Comparison of ENCODE assay signal across 1 cellular context in the genomic region with DNA sequence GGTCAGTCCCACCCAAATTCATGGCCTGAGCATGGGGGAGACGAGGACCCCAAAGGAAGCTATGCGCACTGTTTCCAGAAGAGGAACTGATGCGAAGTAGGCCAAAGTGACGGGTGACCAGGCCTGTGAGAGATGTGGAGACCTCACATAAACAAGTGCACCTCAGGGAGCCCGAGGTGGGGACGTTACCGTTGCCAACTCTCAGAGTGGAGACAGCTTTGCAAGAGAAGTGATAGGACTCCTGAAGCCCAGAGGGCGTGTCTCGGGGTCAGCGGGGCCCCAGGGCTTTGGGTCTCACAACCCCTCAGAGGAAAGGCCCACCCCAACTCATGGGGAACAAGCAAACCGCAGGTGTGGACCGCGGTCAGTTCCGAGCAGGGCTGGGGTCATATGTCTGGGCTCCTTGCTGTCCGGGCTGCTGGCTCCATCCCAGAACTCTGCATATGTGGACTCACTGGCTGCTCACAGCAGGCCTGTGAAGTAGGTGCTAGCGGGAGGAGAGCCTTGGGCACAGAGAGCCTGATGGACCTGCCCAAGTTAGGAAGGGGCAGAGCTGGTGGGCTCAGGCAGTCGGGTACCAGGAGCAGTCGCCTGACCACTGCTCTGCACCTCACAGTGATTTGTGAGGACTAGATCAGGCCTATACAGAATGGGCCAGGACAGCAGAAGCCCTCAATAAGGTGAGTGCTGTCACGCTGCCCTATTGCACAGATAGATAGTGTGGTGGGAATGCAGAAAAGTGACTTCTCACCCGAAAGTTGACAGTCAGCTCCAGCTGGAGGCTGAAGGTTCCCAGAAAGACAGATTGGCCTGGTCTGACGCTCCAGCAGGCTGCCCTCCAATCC.
TF ChIP-seq lines count a peak whose summit lies in the region.

No MANE protein-coding gene starts in this region.

TF ChIP-seq in IMR-90, 13 proteins besides CTCF, POLR2A, EP300 and RAD21:
- TF ChIP-seq CHD1 (IDR thresholded peaks at IDR 0.05; ENCODE audit: low read depth, low read length) (no peak), CEBPB (IDR thresholded peaks at IDR 0.05; ENCODE audit: low read depth, low read length) (no peak), FOS (IDR thresholded peaks at IDR 0.05; ENCODE audit: low read depth, low read length) (no peak), MAFK (IDR thresholded peaks at IDR 0.05; ENCODE audit: low read depth, low read length) (no peak), MAZ (IDR thresholded peaks at IDR 0.05; ENCODE audit: borderline replicate concordance, low read depth, low read length) (no peak), BHLHE40 (IDR thresholded peaks at IDR 0.05; ENCODE audit: low read depth, low read length) (no peak), RFX5 (IDR thresholded peaks at IDR 0.05; ENCODE audit: low read depth, low read length) (no peak), MXI1 (IDR thresholded peaks at IDR 0.05; ENCODE audit: borderline replicate concordance, low read depth, low read length) (no peak), RCOR1 (IDR thresholded peaks at IDR 0.05; ENCODE audit: insufficient replicate concordance, low read length) (no peak), NFE2L2 (IDR thresholded peaks at IDR 0.05; ENCODE audit: low read depth, low read length) (no peak)
- TF ChIP-seq, protein P1, sequence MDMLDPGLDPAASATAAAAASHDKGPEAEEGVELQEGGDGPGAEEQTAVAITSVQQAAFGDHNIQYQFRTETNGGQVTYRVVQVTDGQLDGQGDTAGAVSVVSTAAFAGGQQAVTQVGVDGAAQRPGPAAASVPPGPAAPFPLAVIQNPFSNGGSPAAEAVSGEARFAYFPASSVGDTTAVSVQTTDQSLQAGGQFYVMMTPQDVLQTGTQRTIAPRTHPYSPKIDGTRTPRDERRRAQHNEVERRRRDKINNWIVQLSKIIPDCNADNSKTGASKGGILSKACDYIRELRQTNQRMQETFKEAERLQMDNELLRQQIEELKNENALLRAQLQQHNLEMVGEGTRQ (IDR thresholded peaks at IDR 0.05; ENCODE audit: low read depth, low read length) = no peak
